In the genomic region with DNA sequence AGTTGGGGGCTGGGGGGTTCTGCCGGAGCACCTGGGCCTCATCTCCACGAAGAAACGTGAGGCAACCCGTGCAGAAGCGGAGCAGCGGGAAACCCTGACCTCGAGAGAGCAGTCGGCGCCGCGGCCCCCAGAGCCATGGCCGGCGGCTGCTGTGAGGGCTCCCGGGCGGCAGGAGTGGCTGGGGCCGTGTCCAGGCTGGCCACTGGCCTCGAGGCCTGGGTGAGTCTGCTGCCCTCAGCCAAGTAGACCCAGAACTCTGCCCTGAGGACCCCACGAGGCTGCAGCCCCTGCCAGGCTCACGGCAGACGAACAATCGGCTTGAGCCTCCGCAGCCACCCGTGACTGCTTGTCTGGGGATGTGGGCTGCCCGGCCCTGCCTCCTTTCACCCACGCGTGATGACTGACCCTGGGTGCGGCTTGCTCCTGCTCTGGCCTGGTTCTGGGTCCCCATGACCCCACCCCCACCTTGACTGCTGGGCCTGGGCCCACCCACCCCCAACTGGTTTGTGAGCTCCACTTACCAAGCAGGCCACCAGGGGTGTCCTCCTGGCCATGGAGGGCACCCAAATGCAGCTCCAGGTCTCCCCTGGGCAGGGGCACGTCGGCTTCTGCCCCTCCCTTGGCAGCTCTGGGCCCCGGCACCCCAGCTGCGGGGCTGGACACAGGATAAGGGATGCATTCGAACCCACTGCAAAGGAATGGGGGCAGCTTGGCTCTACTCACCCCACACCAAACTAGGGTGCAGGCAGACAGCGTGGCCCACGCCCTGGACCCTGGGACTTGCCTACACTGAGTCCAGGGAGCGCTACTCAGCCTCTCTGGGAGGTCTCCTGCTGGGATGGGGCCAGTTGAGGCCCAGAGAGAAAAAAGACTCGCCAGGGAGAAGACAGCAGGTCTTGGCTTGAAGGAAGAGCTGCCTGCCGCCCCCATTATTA, we compare ENCODE assay signal across 18 cellular contexts. TPM values are rescaled to one million over a fixed set of nuclear protein-coding genes. Genes with fewer than 3 reads are reported as not detected.
DNase-seq lines count a peak whose midpoint lies in the region; ATAC-seq and TF ChIP-seq lines count a peak whose summit lies in the region.
"Had no signal": no experiment of that assay in that cellular context is flagged by ENCODE, and none has a peak within 500 bp of the region (broad histone marks: within the 10 kb centered on the region; RNA-seq: fewer than 3 reads in every experiment).

No MANE protein-coding gene starts in this region.

- no peak overlapping the region for H4K5ac ChIP-seq in H9 (ENCODE audit: insufficient read length, low read depth, low read length)

- H3K4me1 ChIP-seq in H9 (ENCODE audit: insufficient read depth, low read length) (no peaks in the 10 kb centered on the region), osteoblast (ENCODE audit: insufficient read depth, low read length) (no peaks in the 10 kb centered on the region)

- no peaks in the 10 kb centered on the region for H3K23me2 ChIP-seq in H9 (ENCODE audit: insufficient read length, low read depth, low read length, poor library complexity, severe bottlenecking)

- no peak for TF ChIP-seq CTCF in H9 (conservative IDR thresholded peaks at IDR 0.05)
- no peak for TF ChIP-seq CTCF in RWPE1 (conservative IDR thresholded peaks at IDR 0.05; ENCODE audit: low read depth)
- no peak for TF ChIP-seq CTCF in osteoblast (IDR thresholded peaks at IDR 0.05; ENCODE audit: extremely low read depth, low read depth, low read length)

- H3K9ac ChIP-seq in H9 (ENCODE audit: extremely low read depth, insufficient read length, low read length): no peak overlapping the region
- H3K9ac ChIP-seq: BLaER1 had no signal

- H3K27ac ChIP-seq in H9 (ENCODE audit: insufficient read length, low read depth, low read length): no peak overlapping the region
- peak overlapping the region; percentile 20; the same call in 1 of the 2 replicates for H3K27ac ChIP-seq in RWPE1
- no peak overlapping the region for H3K27ac ChIP-seq in osteoblast (ENCODE audit: low read depth, low read length)
- H3K27ac ChIP-seq: BLaER1 had no signal

- H2BK12ac ChIP-seq in H9 (ENCODE audit: insufficient read length, low read depth, low read length): no peak overlapping the region

- no peak overlapping the region for H4K8ac ChIP-seq in H9 (replicated peaks; ENCODE audit: insufficient read length, low read depth, low read length)

- peak overlapping the region in 2 of 3 experiments; percentile 8 to 65; a peak in 1 of 7 replicates for H3K27ac Mint-ChIP-seq in H9

- H4K91ac ChIP-seq in H9 (ENCODE audit: insufficient read length, low read depth, low read length): no peak overlapping the region

- H3K4me2 ChIP-seq in H9 (ENCODE audit: insufficient read depth, insufficient read length, low read length): no peak overlapping the region
- H3K4me2 ChIP-seq in osteoblast (ENCODE audit: insufficient read depth, low read length): no peak overlapping the region
- H3K4me2 ChIP-seq: BLaER1 had no signal

- no peaks in the 10 kb centered on the region for H3K79me2 ChIP-seq in H9 (ENCODE audit: insufficient read depth, low read length)
- H3K79me2 ChIP-seq in osteoblast (ENCODE audit: insufficient read depth, low read length): no peaks in the 10 kb centered on the region

- intact Hi-C loops in left ventricle myocardium superior (cut with micrococcal nuclease): no loop called here

- no peak overlapping the region for H2AK5ac ChIP-seq in H9 (ENCODE audit: insufficient read length, low read length)

- no peak for DNase-seq in H9
- DNase-seq in RWPE1 (ENCODE audit: low spot score): no peak
- peak; percentile 17 for DNase-seq in left ventricle myocardium superior
- peak; percentile 80 for DNase-seq in osteoblast (ENCODE audit: insufficient read length, low spot score, missing footprints)
- DNase-seq in activated naive CD4-positive, alpha-beta T cell treated with anti-CD3 and anti-CD28 coated beads, Interleukin-2, amount 50 U/mL, for 16 hours: no peak
- no peak for DNase-seq in CD1c-positive myeloid dendritic cell (ENCODE audit: extremely low spot score)
- no peak for DNase-seq in AG08395 (ENCODE audit: low spot score)
- DNase-seq: DMS 273 treated with DMSO at 0.1 percent for 48 hours, HCEC 1CT, IMR-90, Kasumi-1, NCI-H187 treated with DMSO at 0.1 percent for 48 hours, NCI-H2171, NCI-H446 treated with DMSO at 0.1 percent for 48 hours, NCI-H748 treated with DMSO at 0.1 percent for 48 hours, SIG-M5 had no signal

- no peak overlapping the region for H3K14ac ChIP-seq in H9 (ENCODE audit: insufficient read depth, low read length)

- CTCF ChIA-PET in RWPE1 (lab: Yijun Ruan, JAX): no interaction called here

- H3K23ac ChIP-seq in H9 (ENCODE audit: insufficient read length, low read depth, low read length): no peak overlapping the region

- no peak overlapping the region for H2BK20ac ChIP-seq in H9 (ENCODE audit: low read depth, low read length, poor library complexity, severe bottlenecking)

- no peak overlapping the region for H3K56ac ChIP-seq in H9 (ENCODE audit: insufficient read length, low read depth, low read length)

- H3K9me3 ChIP-seq in H9 (ENCODE audit: control insufficient read depth, low read depth, low read length) (no peaks in the 10 kb centered on the region), osteoblast (ENCODE audit: low read depth, low read length) (no peaks in the 10 kb centered on the region)

- no peak for ATAC-seq in left ventricle myocardium superior
- ATAC-seq in GM18868 (IDR thresholded peaks at IDR 0.05; ENCODE audit: unreplicated experiment): no peak

- no peak overlapping the region for H3K18ac ChIP-seq in H9 (ENCODE audit: insufficient read length, low read depth, low read length)

- H3K4me3 ChIP-seq in osteoblast (ENCODE audit: insufficient read depth, low read length): no peak overlapping the region
- H3K4me3 ChIP-seq: BLaER1 had no signal

- no peaks in the 10 kb centered on the region for H3K79me1 ChIP-seq in H9 (ENCODE audit: insufficient read depth, low read depth, low read length, poor library complexity, severe bottlenecking)

- no peak overlapping the region for H2BK5ac ChIP-seq in H9 (ENCODE audit: insufficient read length, low read length)

- no peaks in the 10 kb centered on the region for H3K27me3 Mint-ChIP-seq in H9 (ENCODE audit: low read depth)

- H3T11ph ChIP-seq in H9 (ENCODE audit: low read length): no peak overlapping the region

- WGBS in H9 (ENCODE audit: extremely low coverage, insufficient read length, low lambda C conversion rate): no CpG with 5 or more reads among the region's 37 CpGs

- no peaks in the 10 kb centered on the region; a peak in 1 of 5 replicates for H3K9me3 Mint-ChIP-seq in H9

- no peak overlapping the region for H2BK120ac ChIP-seq in H9 (ENCODE audit: low read depth, low read length, poor library complexity, severe bottlenecking)

- H3K27me3 ChIP-seq in H9 (ENCODE audit: insufficient read depth, low read length) (no peaks in the 10 kb centered on the region), osteoblast (ENCODE audit: insufficient read depth, low read length) (no peaks in the 10 kb centered on the region)
- H3K27me3 ChIP-seq: BLaER1 had no signal

- H4K20me1 ChIP-seq in H9 (ENCODE audit: control insufficient read depth, insufficient read depth, insufficient read length) (no peaks in the 10 kb centered on the region), osteoblast (ENCODE audit: insufficient read depth, low read length) (no peaks in the 10 kb centered on the region)
- H4K20me1 ChIP-seq: BLaER1 had no signal

- peaks cover 0 to 1% (median 0%) of the 10 kb centered on the region in 3 experiments; a peak in 1 of 7 replicates for H3K36me3 Mint-ChIP-seq in H9 (ENCODE audit: insufficient read depth in 1 of 3, low read depth in 3 of 3)

- no peaks in the 10 kb centered on the region for H3K4me1 Mint-ChIP-seq in H9

- POLR2A ChIA-PET in RWPE1 (lab: Yijun Ruan, JAX; ENCODE audit: low non-redundant PET): no interaction called here

- H3K36me3 ChIP-seq in osteoblast (ENCODE audit: insufficient read depth, low read length): no peaks in the 10 kb centered on the region
- H3K36me3 ChIP-seq: BLaER1 had no signal

- no peak overlapping the region for H2BK15ac ChIP-seq in H9 (ENCODE audit: low read depth, low read length)

- no peak overlapping the region for H3K4ac ChIP-seq in H9 (ENCODE audit: low read depth, low read length)

- no peak overlapping the region for H2AFZ ChIP-seq in H9 (ENCODE audit: low read length)
- no peak overlapping the region for H2AFZ ChIP-seq in osteoblast (ENCODE audit: low read length)

- no peak overlapping the region for H3K4me3 Mint-ChIP-seq in H9

RNA-seq across cellular contexts. Expression of a gene that starts 34.2 kb away (rescaled TPM):
- total RNA-seq in H9 (2021): 12.7 and 14.3 TPM in 2 replicates
- total RNA-seq in left ventricle myocardium superior: 5.3 TPM
- 12.4 and 13.4 TPM in 2 replicates for total RNA-seq in osteoblast

RNA-seq across cellular contexts. Expression of a gene that starts 34.5 kb away (rescaled TPM):
- total RNA-seq in H9 (2021) (110 and 118 TPM in 2 replicates), left ventricle myocardium superior (98.1 TPM), osteoblast (77.8 and 95.2 TPM in 2 replicates)

RNA-seq across cellular contexts. Expression of a gene that starts 55.2 kb away (rescaled TPM):
- 33.6 and 34.4 TPM in 2 replicates for total RNA-seq in H9 (2021)
- total RNA-seq in left ventricle myocardium superior: 13.7 TPM
- total RNA-seq in osteoblast: 33.9 and 34.7 TPM in 2 replicates

Comparison
In these comparisons a context has a peak if more than half of its experiments do, and no peak if none do; other contexts are left out.
1. DNase-seq: peak in left ventricle myocardium superior (single experiment) and osteoblast (single experiment); none in H9 (single experiment), RWPE1 (single experiment), activated naive CD4-positive, alpha-beta T cell treated with anti-CD3 and anti-CD28 coated beads, Interleukin-2, amount 50 U/mL, for 16 hours (single experiment), CD1c-positive myeloid dendritic cell (single experiment) and AG08395 (single experiment).